Comparison of ENCODE assay signal across 12 cellular contexts in the genomic region with DNA sequence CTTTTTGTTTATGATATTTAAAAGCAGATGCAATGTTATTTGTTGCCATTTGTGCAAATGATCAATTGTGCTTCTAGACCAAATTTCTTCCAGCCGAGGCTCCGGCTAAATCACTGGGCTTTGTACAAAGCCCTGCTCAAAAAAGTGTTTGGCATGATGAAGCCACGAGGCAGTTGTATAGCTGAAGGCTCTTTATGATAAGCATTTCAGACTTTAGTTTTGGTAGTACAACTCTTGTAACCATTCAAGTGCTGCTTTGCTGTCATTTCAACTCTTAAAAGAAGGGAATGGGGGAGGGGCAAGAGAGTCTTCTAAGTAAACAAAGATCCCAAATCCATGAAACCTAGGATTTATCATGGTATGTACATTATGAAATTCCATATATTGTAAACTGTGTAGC. TPM values are rescaled to one million over a fixed set of nuclear protein-coding genes. Genes with fewer than 3 reads are reported as not detected.
DNase-seq lines count a peak whose midpoint lies in the region; ATAC-seq and TF ChIP-seq lines count a peak whose summit lies in the region.
"Had no signal": no experiment of that assay in that cellular context is flagged by ENCODE, and none has a peak within 500 bp of the region (broad histone marks: within the 10 kb centered on the region; RNA-seq: fewer than 3 reads in every experiment).

No MANE protein-coding gene starts in this region.

- peak overlapping the region; percentile 96 for H3K27ac Mint-ChIP-seq in endodermal cell
- peak overlapping the region; percentile 44 for H3K27ac Mint-ChIP-seq in osteocyte (ENCODE audit: unreplicated experiment)
- no peak overlapping the region for H3K27ac Mint-ChIP-seq in T-helper 17 cell
- H3K27ac Mint-ChIP-seq: activated naive CD8-positive, alpha-beta T cell treated with anti-CD3 and anti-CD28 coated beads for 36 hours had no signal

- ATAC-seq in GM21390 (IDR thresholded peaks at IDR 0.05; ENCODE audit: unreplicated experiment) (no peak), T-helper 17 cell (no peak)

- no peaks in the 10 kb centered on the region for H4K20me1 ChIP-seq in KMS-11 (ENCODE audit: insufficient read depth)

- peak overlapping the region; percentile 82 for H3K4me3 ChIP-seq in ACC112 (ENCODE audit: low read depth, low read length)
- H3K4me3 ChIP-seq in KMS-11 (IDR thresholded peaks at IDR 0.05; ENCODE audit: insufficient read depth, low read depth, low read length), result no peak overlapping the region
- peak overlapping the region; percentile 88 for H3K4me3 ChIP-seq in endodermal cell (ENCODE audit: low read length)

- H3K4me1 ChIP-seq in ACC112 (ENCODE audit: control insufficient read depth, insufficient read depth, low read length, unreplicated experiment), result peaks cover 61% of the 10 kb centered on the region
- H3K4me1 ChIP-seq in KMS-11 (ENCODE audit: low read depth, poor library complexity, severe bottlenecking), result peaks cover 34% of the 10 kb centered on the region
- peaks cover 16% of the 10 kb centered on the region for H3K4me1 ChIP-seq in endodermal cell (ENCODE audit: control insufficient read depth, insufficient read depth, low read length)

- WGBS in endodermal cell (ENCODE audit: insufficient coverage in 1 of 2, insufficient read length in 1 of 2), 2 experiments, result 54 to 71% methylated on average over 3 of the region's 3 CpGs

- no peaks in the 10 kb centered on the region for H3K9me3 ChIP-seq in endodermal cell (ENCODE audit: control insufficient read depth, low read length)
- H3K9me3 ChIP-seq in T-helper 17 cell (ENCODE audit: control insufficient read depth, low read length, poor library complexity, severe bottlenecking), result no peaks in the 10 kb centered on the region

- H3K4me3 Mint-ChIP-seq in endodermal cell, result peak overlapping the region; percentile 78
- H3K4me3 Mint-ChIP-seq in osteocyte (ENCODE audit: unreplicated experiment), result no peak overlapping the region
- no peak overlapping the region for H3K4me3 Mint-ChIP-seq in T-helper 17 cell
- H3K4me3 Mint-ChIP-seq: activated naive CD8-positive, alpha-beta T cell treated with anti-CD3 and anti-CD28 coated beads for 36 hours had no signal

- H3K4me2 ChIP-seq in KMS-11, result peak overlapping the region; percentile 95; the same call in 1 of the 2 replicates

- DNase-seq in endodermal cell (no peak), osteocyte (ENCODE audit: extremely low spot score, unreplicated experiment) (no peak), occipital lobe (lab: John Stamatoyannopoulos, UW) (no peak), T-helper 17 cell (no peak), iPS-NIHi7 (ENCODE audit: extremely low spot score) (no peak)
- DNase-seq: activated CD8-positive, alpha-beta memory T cell treated with anti-CD3 and anti-CD28 coated beads for 24 hours; activated naive CD8-positive, alpha-beta T cell treated with anti-CD3 and anti-CD28 coated beads for 36 hours; MV-4-11; stimulated activated CD4-positive, alpha-beta T cell treated with anti-CD3 and anti-CD28 coated beads, Interleukin-2, amount 100 ng/mL, for 48 hours had no signal

- H3K27me3 ChIP-seq in ACC112 (ENCODE audit: insufficient read depth, low read length) (no peaks in the 10 kb centered on the region), KMS-11 (ENCODE audit: insufficient read depth, low read depth) (no peaks in the 10 kb centered on the region), endodermal cell (ENCODE audit: control insufficient read depth, insufficient read depth, low read length, poor library complexity, severe bottlenecking) (no peaks in the 10 kb centered on the region)

- H3K9me3 Mint-ChIP-seq in endodermal cell (no peaks in the 10 kb centered on the region), osteocyte (ENCODE audit: unreplicated experiment) (no peaks in the 10 kb centered on the region)
- H3K9me3 Mint-ChIP-seq: activated naive CD8-positive, alpha-beta T cell treated with anti-CD3 and anti-CD28 coated beads for 36 hours had no signal

- H3K79me2 ChIP-seq in ACC112 (ENCODE audit: control insufficient read depth, insufficient read depth, low read length, unreplicated experiment), result peaks cover 38% of the 10 kb centered on the region
- H3K79me2 ChIP-seq in KMS-11 (ENCODE audit: insufficient read depth, low read depth), result no peaks in the 10 kb centered on the region

- H3K9ac ChIP-seq in KMS-11 (no peak overlapping the region; the same call in 1 of the 2 replicates), endodermal cell (ENCODE audit: extremely low read depth, low read length, poor library complexity, severe bottlenecking) (no peak overlapping the region)

- peak overlapping the region; percentile 4 for H2AFZ ChIP-seq in ACC112 (ENCODE audit: low read length, unreplicated experiment)
- H2AFZ ChIP-seq in KMS-11 (ENCODE audit: low read depth), result peak overlapping the region; percentile 9; the same call in 1 of the 2 replicates

- TF ChIP-seq CTCF in KMS-11 (conservative IDR thresholded peaks at IDR 0.05; ENCODE audit: low read depth, low read length) (no peak), endodermal cell (conservative IDR thresholded peaks at IDR 0.05) (no peak), osteocyte (IDR thresholded peaks at IDR 0.05) (no peak)

- peaks cover 65% of the 10 kb centered on the region for H3K4me1 Mint-ChIP-seq in endodermal cell
- peaks cover 54% of the 10 kb centered on the region for H3K4me1 Mint-ChIP-seq in osteocyte (ENCODE audit: unreplicated experiment)
- H3K4me1 Mint-ChIP-seq in T-helper 17 cell, result peaks cover 12% of the 10 kb centered on the region

- H3K36me3 ChIP-seq in ACC112 (ENCODE audit: insufficient read depth, low read length) (no peaks in the 10 kb centered on the region), KMS-11 (ENCODE audit: insufficient read depth) (no peaks in the 10 kb centered on the region), endodermal cell (ENCODE audit: control insufficient read depth, insufficient read depth, low read length) (peaks cover 18% of the 10 kb centered on the region)

- H3K36me3 Mint-ChIP-seq in endodermal cell (ENCODE audit: low read depth), result peaks cover 12% of the 10 kb centered on the region
- H3K36me3 Mint-ChIP-seq in osteocyte (ENCODE audit: unreplicated experiment), result peaks cover 7% of the 10 kb centered on the region
- peaks cover 3% of the 10 kb centered on the region for H3K36me3 Mint-ChIP-seq in T-helper 17 cell (ENCODE audit: low read depth)

- no peaks in the 10 kb centered on the region for H3K27me3 Mint-ChIP-seq in endodermal cell (ENCODE audit: insufficient read depth)
- no peaks in the 10 kb centered on the region for H3K27me3 Mint-ChIP-seq in osteocyte (ENCODE audit: unreplicated experiment)
- peaks cover 50% of the 10 kb centered on the region for H3K27me3 Mint-ChIP-seq in T-helper 17 cell

- no peak overlapping the region for H3K27ac ChIP-seq in ACC112 (ENCODE audit: low read depth, low read length)
- peak overlapping the region; percentile 85; the same call in 1 of the 2 replicates for H3K27ac ChIP-seq in KMS-11
- peak overlapping the region; percentile 97 for H3K27ac ChIP-seq in endodermal cell (ENCODE audit: low read depth, low read length)

RNA-seq across cellular contexts. Expression of a gene that starts 3.3 kb away (rescaled TPM):
- total RNA-seq in endodermal cell, result 100 to 1,000 TPM; 138 to 207 TPM
- polyA plus RNA-seq in endodermal cell (2013, experiment 1 of 2), result 164 TPM
- polyA plus RNA-seq in endodermal cell (2013, experiment 2 of 2), result 157 TPM
- 92.7 and 97.8 TPM in 2 replicates for total RNA-seq in osteocyte
- total RNA-seq in occipital lobe, result 207 TPM
- 10 to 100 TPM; 12.9 to 17.7 TPM for total RNA-seq in T-helper 17 cell
